Comparison of ENCODE assay signal across 17 cellular contexts in genomic region chr15:80643296-80643965, GRCh38. TPM values are rescaled to one million over a fixed set of nuclear protein-coding genes. Genes with fewer than 3 reads are reported as not detected.
DNase-seq lines count a peak whose midpoint lies in the region; TF ChIP-seq lines count a peak whose summit lies in the region.
"Had no signal": no experiment of that assay in that cellular context is flagged by ENCODE, and none has a peak within 500 bp of the region (broad histone marks: within the 10 kb centered on the region; RNA-seq: fewer than 3 reads in every experiment).

No MANE protein-coding gene starts in this region.

- peak; percentile 26 for DNase-seq in AG04449 (ENCODE audit: low read depth, low spot score)
- peak; percentile 61 for DNase-seq in ELR (ENCODE audit: low read depth)
- DNase-seq in NOMO-1 (lab: John Stamatoyannopoulos, UW; ENCODE audit: unreplicated experiment in 2 of 2) = peak; percentile 78 to 95
- peak; percentile 81 for DNase-seq in fibroblast of mammary gland (ENCODE audit: low read depth)
- no peak for DNase-seq in CD4-positive, alpha-beta memory T cell
- no peak for DNase-seq in SJCRH30
- DNase-seq in midbrain (lab: John Stamatoyannopoulos, UW) = no peak
- DNase-seq in colonic mucosa = no peak
- DNase-seq: activated CD4-positive, alpha-beta T cell treated with anti-CD3 and anti-CD28 coated beads for 36 hours; activated naive CD4-positive, alpha-beta T cell treated with Interleukin-2 at 50 U/mL for 16 hours; NCI-H1105 treated with DMSO at 0.1 percent for 48 hours; NCI-H774; right lobe of liver; Right ventricle myocardium superior; stimulated activated CD4-positive, alpha-beta T cell treated with anti-CD3 and anti-CD28 coated beads, Interleukin-1b, Interleukin-23, amount 100 ng/mL, for 48 hours; substantia nigra; T-helper 9 cell had no signal

- H3K27me3 ChIP-seq in CD4-positive, alpha-beta memory T cell (ENCODE audit: insufficient read depth, low read length) = no peaks in the 10 kb centered on the region
- no peaks in the 10 kb centered on the region for H3K27me3 ChIP-seq in SJCRH30
- H3K27me3 ChIP-seq in colonic mucosa = no peaks in the 10 kb centered on the region
- H3K27me3 ChIP-seq: right lobe of liver had no signal

- TF ChIP-seq CTCF in AG04449 (IDR thresholded peaks at IDR 0.05; ENCODE audit: insufficient read depth, low read length, missing control alignments) (no peak), fibroblast of mammary gland (conservative IDR thresholded peaks at IDR 0.05; ENCODE audit: control insufficient read depth, insufficient read depth, low read depth, low read length) (no peak), colonic mucosa (IDR thresholded peaks at IDR 0.05) (no peak)

- H3K9me3 ChIP-seq in CD4-positive, alpha-beta memory T cell (ENCODE audit: control insufficient read depth in 1 of 2, low read length in 2 of 2) = no peaks in the 10 kb centered on the region
- H3K9me3 ChIP-seq in SJCRH30 (replicated peaks) = no peaks in the 10 kb centered on the region
- no peaks in the 10 kb centered on the region for H3K9me3 ChIP-seq in colonic mucosa
- H3K9me3 ChIP-seq: right lobe of liver had no signal

- CTCF ChIA-PET in AG04449 (lab: Yijun Ruan, JAX) = no interaction called here
- CTCF ChIA-PET in CD4-positive, alpha-beta memory T cell (lab: Charles Lee; ENCODE audit: partially characterized antibody) = no interaction called here

- H3K4me3 Mint-ChIP-seq in CD4-positive, alpha-beta memory T cell = no peak overlapping the region
- H3K4me3 Mint-ChIP-seq: activated CD4-positive, alpha-beta T cell treated with anti-CD3 and anti-CD28 coated beads for 36 hours had no signal

- H3K36me3 ChIP-seq in CD4-positive, alpha-beta memory T cell (ENCODE audit: insufficient read depth, low read length) = no peaks in the 10 kb centered on the region
- H3K36me3 ChIP-seq in SJCRH30 (no peaks in the 10 kb centered on the region), colonic mucosa (no peaks in the 10 kb centered on the region)
- H3K36me3 ChIP-seq: right lobe of liver had no signal

- H3K36me3 Mint-ChIP-seq in CD4-positive, alpha-beta memory T cell = no peaks in the 10 kb centered on the region

- POLR2A ChIA-PET in AG04449 (lab: Yijun Ruan, JAX) = no interaction called here
- POLR2A ChIA-PET in CD4-positive, alpha-beta memory T cell (lab: Charles Lee; ENCODE audit: partially characterized antibody) = no interaction called here

- no peaks in the 10 kb centered on the region for H3K4me1 Mint-ChIP-seq in CD4-positive, alpha-beta memory T cell
- H3K4me1 Mint-ChIP-seq: activated CD4-positive, alpha-beta T cell treated with anti-CD3 and anti-CD28 coated beads for 36 hours had no signal

- no peak overlapping the region for H3K27ac ChIP-seq in CD4-positive, alpha-beta memory T cell (ENCODE audit: low read depth, low read length)
- no peak overlapping the region for H3K27ac ChIP-seq in SJCRH30
- no peak overlapping the region for H3K27ac ChIP-seq in colonic mucosa
- H3K27ac ChIP-seq: right lobe of liver had no signal

- no peak overlapping the region for H3K9ac ChIP-seq in colonic mucosa (ENCODE audit: low read depth in 2 of 2, low read length in 2 of 2)

- no peak overlapping the region for H3K27ac Mint-ChIP-seq in CD4-positive, alpha-beta memory T cell
- H3K27ac Mint-ChIP-seq: activated CD4-positive, alpha-beta T cell treated with anti-CD3 and anti-CD28 coated beads for 36 hours had no signal

- intact Hi-C loops in CD4-positive, alpha-beta memory T cell (cut with micrococcal nuclease) = no loop called here
- intact Hi-C loops in colonic mucosa (cut with DNase I) = no loop called here

- H3K9me3 Mint-ChIP-seq in CD4-positive, alpha-beta memory T cell = peaks cover 0 to 20% (median 4%) of the 10 kb centered on the region in 8 donors

- no peaks in the 10 kb centered on the region for H3K4me1 ChIP-seq in CD4-positive, alpha-beta memory T cell (ENCODE audit: insufficient read depth, low read length)
- H3K4me1 ChIP-seq in SJCRH30 (no peaks in the 10 kb centered on the region), colonic mucosa (no peaks in the 10 kb centered on the region)
- H3K4me1 ChIP-seq: right lobe of liver had no signal

- H3K4me3 ChIP-seq in AG04449 (ENCODE audit: low read depth, low read length) = no peak overlapping the region
- H3K4me3 ChIP-seq in fibroblast of mammary gland (ENCODE audit: control insufficient read depth, low read depth, low read length) = no peak overlapping the region
- H3K4me3 ChIP-seq in CD4-positive, alpha-beta memory T cell (ENCODE audit: low read length in 2 of 2) = no peak overlapping the region
- no peak overlapping the region for H3K4me3 ChIP-seq in SJCRH30
- no peak overlapping the region for H3K4me3 ChIP-seq in colonic mucosa
- H3K4me3 ChIP-seq: right lobe of liver had no signal

- H3K27me3 Mint-ChIP-seq in CD4-positive, alpha-beta memory T cell = peaks cover 10 to 11% of the 10 kb centered on the region in 2 donors

RNA-seq across cellular contexts. Expression of gene ABHD17C, which starts 51.7 kb away (rescaled TPM):
- 1 to 10 TPM; 3.6 to 3.8 TPM for total RNA-seq in CD4-positive, alpha-beta memory T cell
- 1 to 10 TPM in 1 of 2 donors, under 1 TPM in 1; 0.32 to 3.1 TPM for polyA plus RNA-seq in CD4-positive, alpha-beta memory T cell
- total RNA-seq in SJCRH30 (2014; rRNA removed; shearing (Covaris generic)) = 4.4 and 5.6 TPM in 2 replicates
- 100 to 1,000 TPM in 1 of 2 donors, 10 to 100 TPM in 1; 92.1 to 152 TPM for total RNA-seq in colonic mucosa

Comparison
In these comparisons a context has a peak if more than half of its experiments do, and no peak if none do; other contexts are left out.
1. DNase-seq: peak in AG04449 (single experiment), ELR (single experiment), NOMO-1 (2 of 2) and fibroblast of mammary gland (single experiment); none in CD4-positive, alpha-beta memory T cell (0 of 5), SJCRH30 (0 of 2), midbrain (single experiment) and colonic mucosa (single experiment).
2. RNA of gene ABHD17C, which starts 51.7 kb away (total RNA-seq): 92.1 to 152 TPM in colonic mucosa; 4.4 to 5.6 TPM in SJCRH30 and 3.6 to 3.8 TPM in CD4-positive, alpha-beta memory T cell; every median in the first group is over 10 times any median in the second.